Comparison of ENCODE assay signal across 13 cellular contexts in genomic region chr5:23419115-23419514, GRCh38.
A peak's percentile ranks its signal among the peaks of the same experiment; 100 is the strongest.
DNase-seq lines count a peak whose midpoint lies in the region; ATAC-seq, FAIRE-seq and TF ChIP-seq lines count a peak whose summit lies in the region.
"Had no signal": no experiment of that assay in that cellular context is flagged by ENCODE, and none has a peak within 500 bp of the region (broad histone marks: within the 10 kb centered on the region; RNA-seq: fewer than 3 reads in every experiment).

No MANE protein-coding gene starts in this region.

- BruUV-seq in HepG2 (replicated peaks; lab: Mats Ljungman, UMichigan), result no TSS peak

- H3K9me3 ChIP-seq in liver (ENCODE audit: control insufficient read depth in 4 of 4, low read length in 3 of 4) (no peaks in the 10 kb centered on the region), HepG2 (ENCODE audit: low read length) (peaks cover 27% of the 10 kb centered on the region), NT2/D1 (ENCODE audit: insufficient read depth, low read length) (peaks cover 31% of the 10 kb centered on the region; the same call in 1 of the 2 replicates), iPS-20b (ENCODE audit: insufficient read depth, low read depth, low read length) (peaks cover 8% of the 10 kb centered on the region)

- no peak overlapping the region for H3K4me2 ChIP-seq in HepG2 (ENCODE audit: low read depth, low read length)

- TF ChIP-seq RAD21 in liver (IDR thresholded peaks at IDR 0.05), result peak in 1 of 2 donors; percentile 42
- no peak for TF ChIP-seq RAD21 in HepG2 (CRISPR knock-in tag; IDR thresholded peaks at IDR 0.05)

- intact Hi-C loops in HepG2 (cut with micrococcal nuclease; ENCODE audit: unreplicated experiment), result no loop called here

- TF ChIP-seq POLR2A in HepG2 (IDR thresholded peaks at IDR 0.05; ENCODE audit: insufficient read depth in 1 of 2, low read depth in 2 of 2, low read length in 2 of 2), result no peak

- no peak overlapping the region for H3K4me3 ChIP-seq in liver (ENCODE audit: low read depth in 1 of 3, low read length in 3 of 3)
- H3K4me3 ChIP-seq in HepG2 (replicated peaks in 1 of 3; ENCODE audit: insufficient read depth in 1 of 3, low read depth in 2 of 3, low read length in 3 of 3), result no peak overlapping the region
- no peak overlapping the region for H3K4me3 ChIP-seq in NT2/D1 (ENCODE audit: insufficient read length, low read depth)
- peak overlapping the region; percentile 16; the same call in 1 of the 2 replicates for H3K4me3 ChIP-seq in iPS-20b (ENCODE audit: low read length)
- no peak overlapping the region for H3K4me3 ChIP-seq in brain microvascular endothelial cell (ENCODE audit: low read depth, low read length)
- H3K4me3 ChIP-seq: spleen had no signal

- WGBS in liver, result 46% methylated on average over 1 of the region's 1 CpG
- WGBS in HepG2 (ENCODE audit: low lambda C conversion rate), result 0% methylated on average over 1 of the region's 1 CpG

- TF ChIP-seq EP300 in HepG2 (IDR thresholded peaks at IDR 0.05; ENCODE audit: low read depth in 2 of 2, low read length in 2 of 2), result no peak
- no peak for TF ChIP-seq EP300 in HepG2 (CRISPR knock-in tag; IDR thresholded peaks at IDR 0.05; ENCODE audit: borderline replicate concordance)

- H3K4me1 ChIP-seq in liver (ENCODE audit: control insufficient read depth in 4 of 4, insufficient read depth in 4 of 4, low read length in 3 of 4) (peaks cover 2 to 10% (median 5%) of the 10 kb centered on the region in 4 donors), HepG2 (ENCODE audit: insufficient read depth, low read length) (no peaks in the 10 kb centered on the region), NT2/D1 (ENCODE audit: insufficient read depth, insufficient read length) (no peaks in the 10 kb centered on the region), iPS-20b (ENCODE audit: insufficient read depth, low read length) (no peaks in the 10 kb centered on the region)
- H3K4me1 ChIP-seq: spleen had no signal

- in situ Hi-C loops in HepG2 (cut with HindIII; ENCODE audit: extremely low pct_ligation_motif_present, low pct_unique_long_range_greater_than_20kb) (no loop called here), brain microvascular endothelial cell (cut with HindIII; ENCODE audit: low pct_ligation_motif_present, low sequenced_read_pairs) (no loop called here)

- FAIRE-seq in HepG2 (lab: Jason Lieb, UNC), result no peak

- H3K27ac ChIP-seq in liver (ENCODE audit: low read depth in 1 of 2, low read length in 2 of 2), result peak overlapping the region; percentile 13 to 50
- no peak overlapping the region for H3K27ac ChIP-seq in HepG2 (ENCODE audit: extremely low read length, insufficient read depth, low read length)
- H3K27ac ChIP-seq in iPS-20b (ENCODE audit: low read length), result no peak overlapping the region
- H3K27ac ChIP-seq in brain microvascular endothelial cell, result no peak overlapping the region
- H3K27ac ChIP-seq: spleen had no signal

- POLR2A ChIA-PET in HepG2 (lab: Yijun Ruan, JAX), result no interaction called here

- no peaks in the 10 kb centered on the region for H4K20me1 ChIP-seq in HepG2 (ENCODE audit: insufficient read depth, low read length)

- H3K9ac ChIP-seq in liver (ENCODE audit: low read depth in 1 of 2, low read length in 2 of 2), result no peak overlapping the region
- H3K9ac ChIP-seq in HepG2 (ENCODE audit: insufficient read depth, low read depth, low read length), result no peak overlapping the region
- no peak overlapping the region for H3K9ac ChIP-seq in NT2/D1 (ENCODE audit: insufficient read length, low read depth)
- no peak overlapping the region for H3K9ac ChIP-seq in iPS-20b (ENCODE audit: low read depth, low read length)

- DNase-seq in HepG2 (ENCODE audit: low spot score) (no peak), NT2/D1 (ENCODE audit: low read depth, low spot score) (peak; percentile 35), brain microvascular endothelial cell (no peak)
- DNase-seq: activated CD8-positive, alpha-beta memory T cell treated with anti-CD3 and anti-CD28 coated beads, Interleukin-2, amount 10 ng/mL, durations not matched to agents 7 days and 5 days; activated naive CD8-positive, alpha-beta T cell treated with anti-CD3 and anti-CD28 coated beads, Interleukin-2, amount 10 ng/mL, durations not matched to agents 7 days and 5 days; Kasumi-1; natural killer cell; spleen had no signal

- no peak for TF ChIP-seq CTCF in liver (IDR thresholded peaks at IDR 0.05; ENCODE audit: low read depth, low read length, missing input control)
- TF ChIP-seq CTCF in HepG2 (CRISPR knock-in tag; IDR thresholded peaks at IDR 0.05), result no peak
- TF ChIP-seq CTCF in brain microvascular endothelial cell (IDR thresholded peaks at IDR 0.05; ENCODE audit: low read depth, low read length, missing control alignments), result no peak

- no peaks in the 10 kb centered on the region for H3K79me2 ChIP-seq in HepG2 (ENCODE audit: insufficient read depth, low read length)

- H2AFZ ChIP-seq in HepG2 (ENCODE audit: low read length), result no peak overlapping the region

- no peaks in the 10 kb centered on the region for H3K27me3 ChIP-seq in liver (ENCODE audit: control insufficient read depth in 4 of 4, insufficient read depth in 4 of 4, low read length in 3 of 4)
- H3K27me3 ChIP-seq in HepG2 (ENCODE audit: control insufficient read depth in 1 of 2, insufficient read depth in 2 of 2, low read length in 2 of 2), result no peaks in the 10 kb centered on the region
- no peaks in the 10 kb centered on the region for H3K27me3 ChIP-seq in NT2/D1 (ENCODE audit: insufficient read depth, insufficient read length)
- no peaks in the 10 kb centered on the region for H3K27me3 ChIP-seq in iPS-20b (ENCODE audit: insufficient read depth, low read length)
- no peaks in the 10 kb centered on the region for H3K27me3 ChIP-seq in brain microvascular endothelial cell (replicated peaks)
- H3K27me3 ChIP-seq: spleen had no signal

- no peak for ATAC-seq in HepG2
- no peak for ATAC-seq in HG03045 (IDR thresholded peaks at IDR 0.05; ENCODE audit: unreplicated experiment)
- no peak for ATAC-seq in HG02884 (IDR thresholded peaks at IDR 0.05; ENCODE audit: unreplicated experiment)
- ATAC-seq in GM18907 (IDR thresholded peaks at IDR 0.05; ENCODE audit: unreplicated experiment), result no peak
- ATAC-seq: activated CD8-positive, alpha-beta memory T cell treated with anti-CD3 and anti-CD28 coated beads, Interleukin-2, amount 10 ng/mL, durations not matched to agents 7 days and 5 days; natural killer cell had no signal

- CTCF ChIA-PET in HepG2 (lab: Yijun Ruan, JAX; ENCODE audit: low intra/inter-chr PET ratio, low total read pairs), result no interaction called here

- no peaks in the 10 kb centered on the region for H3K36me3 ChIP-seq in liver (ENCODE audit: control insufficient read depth in 4 of 4, insufficient read depth in 3 of 4, low read depth in 1 of 4, low read length in 3 of 4)
- H3K36me3 ChIP-seq in HepG2 (replicated peaks in 1 of 2; ENCODE audit: control insufficient read depth in 1 of 2, insufficient read depth in 2 of 2, low read length in 2 of 2), result no peaks in the 10 kb centered on the region
- no peaks in the 10 kb centered on the region for H3K36me3 ChIP-seq in NT2/D1 (ENCODE audit: insufficient read depth, insufficient read length, low read length)
- H3K36me3 ChIP-seq in iPS-20b (ENCODE audit: insufficient read depth, low read depth, low read length), result no peaks in the 10 kb centered on the region
- H3K36me3 ChIP-seq in brain microvascular endothelial cell (replicated peaks), result no peaks in the 10 kb centered on the region
- H3K36me3 ChIP-seq: spleen had no signal

TF ChIP-seq in liver, 16 proteins besides CTCF, POLR2A, EP300 and RAD21:
- TF ChIP-seq FOXA2 (IDR thresholded peaks at IDR 0.05) (no peak), HNF4A (conservative IDR thresholded peaks at IDR 0.05) (peak in 1 of 2 donors; percentile 10)
TF ChIP-seq in liver: peak in this region for 1.

TF ChIP-seq in HepG2, 621 proteins besides CTCF, POLR2A, EP300 and RAD21:
- TF ChIP-seq ZGPAT (CRISPR knock-in tag; IDR thresholded peaks at IDR 0.05) (no peak), PLSCR1 (CRISPR knock-in tag; IDR thresholded peaks at IDR 0.05; ENCODE audit: borderline replicate concordance) (no peak), ZNF337 (CRISPR knock-in tag; IDR thresholded peaks at IDR 0.05; ENCODE audit: borderline replicate concordance, low read depth) (no peak), RBAK (CRISPR knock-in tag; IDR thresholded peaks at IDR 0.05) (no peak), MBD4 (IDR thresholded peaks at IDR 0.05; ENCODE audit: borderline replicate concordance, low read length) (no peak), ZBTB3 (CRISPR knock-in tag; IDR thresholded peaks at IDR 0.05; ENCODE audit: borderline replicate concordance, low read depth) (no peak), HDAC1 (CRISPR knock-in tag; IDR thresholded peaks at IDR 0.05) (no peak), FOXC1 (CRISPR knock-in tag; IDR thresholded peaks at IDR 0.05; ENCODE audit: borderline replicate concordance) (no peak), AKAP8 (CRISPR knock-in tag; IDR thresholded peaks at IDR 0.05) (no peak), ZEB1 (IDR thresholded peaks at IDR 0.05; ENCODE audit: insufficient replicate concordance, low read depth) (no peak), ATM (IDR thresholded peaks at IDR 0.05; ENCODE audit: borderline replicate concordance) (no peak)
TF ChIP-seq in HepG2: peak in this region for 0.

Comparison
In these comparisons a context has a peak if more than half of its experiments do, and no peak if none do; other contexts are left out.
1. H3K27ac ChIP-seq: peak in liver (2 of 2); none in HepG2 (single experiment), iPS-20b (single experiment) and brain microvascular endothelial cell (single experiment).